In genomic region chr14:87992349-87992719, GRCh38 we compare ENCODE assay signal across 8 cellular contexts. TPM values are rescaled to one million over a fixed set of nuclear protein-coding genes. Genes with fewer than 3 reads are reported as not detected.
A peak's percentile ranks its signal among the peaks of the same experiment; 100 is the strongest.
DNase-seq lines count a peak whose midpoint lies in the region; ATAC-seq and TF ChIP-seq lines count a peak whose summit lies in the region.

No MANE protein-coding gene starts in this region.

- no peaks in the 10 kb centered on the region for H3K36me3 ChIP-seq in stomach

- peaks cover 0 to 65% (median 32%) of the 10 kb centered on the region in 4 donors for H3K4me1 ChIP-seq in stomach

- TF ChIP-seq CTCF in GM10266 (IDR thresholded peaks at IDR 0.05; ENCODE audit: control insufficient read depth, insufficient read depth, low read depth, missing control alignments), result no peak
- TF ChIP-seq CTCF in astrocyte of the cerebellum (IDR thresholded peaks at IDR 0.05; ENCODE audit: low read depth, low read length, missing control alignments), result no peak
- no peak for TF ChIP-seq CTCF in stomach (IDR thresholded peaks at IDR 0.05)

- no peaks in the 10 kb centered on the region for H3K27me3 ChIP-seq in stomach

- H3K9me3 ChIP-seq in stomach, result no peaks in the 10 kb centered on the region

- TF ChIP-seq EP300 in stomach (IDR thresholded peaks at IDR 0.05), result no peak

- peak overlapping the region; percentile 59 for H3K4me3 ChIP-seq in astrocyte of the cerebellum (ENCODE audit: low read depth, low read length)
- peak overlapping the region; percentile 59 to 88 (median 78) for H3K4me3 ChIP-seq in stomach

- H3K27ac ChIP-seq in stomach, result peak overlapping the region; percentile 90 to 99 (median 95)

- in situ Hi-C loops in astrocyte of the cerebellum (cut with HindIII; ENCODE audit: low sequenced_read_pairs), result no loop called here

- no peak for TF ChIP-seq POLR2A in stomach (IDR thresholded peaks at IDR 0.05)

- 3 to 12% (median 6%) methylated on average over 20 of the region's 20 CpGs for WGBS in stomach, 5 donors

- intact Hi-C loops in stomach (cut with DNase I; ENCODE audit: low total_unique reads), result no loop called here

- peak; percentile 27 for DNase-seq in GM10266 (ENCODE audit: extremely low spot score)
- no peak for DNase-seq in astrocyte of the cerebellum (ENCODE audit: low read depth)
- peak; percentile 60 for DNase-seq in iPS-NIHi7 (ENCODE audit: extremely low spot score)
- no peak for DNase-seq in stomach
- DNase-seq in NAMALWA (ENCODE audit: low spot score), result no peak

- peak; percentile 21 for ATAC-seq in HG03066 (IDR thresholded peaks at IDR 0.05; ENCODE audit: low read depth, unreplicated experiment)
- no peak for ATAC-seq in HG02870 (IDR thresholded peaks at IDR 0.05; ENCODE audit: unreplicated experiment)
- ATAC-seq in GM18858 (IDR thresholded peaks at IDR 0.05; ENCODE audit: unreplicated experiment), result no peak

RNA-seq across cellular contexts. Expression of gene GALC, which starts 0.6 kb away (rescaled TPM):
- 10 to 100 TPM in 4 of 5 donors, 1 to 10 TPM in 1; 2.3 to 50.4 (median 32.0) TPM for total RNA-seq in stomach
- 1 to 10 TPM; 2.3 to 9.0 (median 4.6) TPM for polyA plus RNA-seq in stomach

RNA-seq across cellular contexts. Expression of gene GPR65, which starts 12.6 kb away (rescaled TPM):
- total RNA-seq in stomach, result 1 to 10 TPM in 2 of 5 donors, under 1 TPM in 1, not detected in 2; 0.58 to 2.6 (median 1.3) TPM
- 1 to 10 TPM in 1 of 3 donors, under 1 TPM in 2; 0.48 to 1.2 (median 1.00) TPM for polyA plus RNA-seq in stomach

Comparison
In these comparisons a context has a peak if more than half of its experiments do, and no peak if none do; other contexts are left out.
1. DNase-seq: peak in GM10266 (single experiment) and iPS-NIHi7 (single experiment); none in astrocyte of the cerebellum (single experiment), stomach (single experiment) and NAMALWA (single experiment).